8 cellular contexts compared by ENCODE assay signal in genomic region chr17:41811549-41812175, GRCh38. TPM values are rescaled to one million over a fixed set of nuclear protein-coding genes. Genes with fewer than 3 reads are reported as not detected.
DNase-seq lines count a peak whose midpoint lies in the region; ATAC-seq, FAIRE-seq and TF ChIP-seq lines count a peak whose summit lies in the region.

TSS of gene P3H4 (minus strand) at chr17:41811949. CDS start at chr17:41811915, 34 bp downstream.

- H2AK5ac ChIP-seq in H1 (ENCODE audit: low read depth, low read length): no peak within 1 kb of the TSS

- H3K14ac ChIP-seq in H1 (ENCODE audit: insufficient read length): no peak within 1 kb of the TSS

- CTCF ChIA-PET in H1 (lab: Charles Lee; ENCODE audit: partially characterized antibody): interaction anchor here (0.6 to 4.8 kb wide), 28 partner anchors 10 to 1295 kb away, joined by 3 to 46 read pairs (median 5); partner anchors contain the start of genes JUP and KLHL11

- TF ChIP-seq RAD21 in H1 (IDR thresholded peaks at IDR 0.05 in 1 of 2, conservative IDR thresholded peaks at IDR 0.05 in 1 of 2; ENCODE audit: low read depth in 2 of 2, low read length in 2 of 2): peak; percentile 47 to 59

- H3K4me3 Mint-ChIP-seq in memory B cell: peak within 1 kb of the TSS; percentile 93

- TF ChIP-seq CTCF in GM12875 (IDR thresholded peaks at IDR 0.05; ENCODE audit: borderline replicate concordance, insufficient read depth, low read depth, low read length) (peak; percentile 82), H1 (IDR thresholded peaks at IDR 0.05; ENCODE audit: control extremely low read depth in 1 of 3, insufficient read depth in 1 of 3, low read depth in 1 of 3, low read length in 3 of 3) (peak; percentile 60 to 83 (median 70))

- peaks cover 6% of the 10 kb centered on the region for H3K27me3 Mint-ChIP-seq in memory B cell

- H3K27ac Mint-ChIP-seq in memory B cell: peak within 1 kb of the TSS; percentile 68

- WGBS in H1 (ENCODE audit: extremely low coverage in 1 of 2, insufficient coverage in 1 of 2, insufficient read length in 1 of 2, insufficient replicate concordance in 2 of 2, low coverage in 1 of 2, low lambda C conversion rate in 2 of 2, missing lambda C conversion rate in 1 of 2), 2 experiments: 2% methylated on average over 50 of the region's 84 CpGs; no CpG with 5 or more reads in 1 of the 2 experiments

- peak; percentile 86 for DNase-seq in NCI-H82 (lab: John Stamatoyannopoulos, UW)
- DNase-seq in activated CD8-positive, alpha-beta memory T cell treated with anti-CD3 and anti-CD28 coated beads for 48 hours (ENCODE audit: low read depth in 2 of 3, low spot score in 2 of 3): peak; percentile 41 to 51 (median 45)
- peak in 1 of 2 experiments; percentile 93 for DNase-seq in H1 (ENCODE audit: low read depth in 1 of 2, low spot score in 2 of 2)
- DNase-seq in memory B cell (ENCODE audit: low spot score in 2 of 2): peak; percentile 72 to 90
- DNase-seq in stimulated activated CD4-positive, alpha-beta T cell treated with anti-CD3 and anti-CD28 coated beads, TNF-alpha, amount 100 ng/mL, for 48 hours (ENCODE audit: low read depth in 3 of 3): peak; percentile 35 to 66 (median 47)

- H3K79me2 ChIP-seq in H1 (ENCODE audit: control insufficient read depth in 1 of 2, insufficient read depth in 2 of 2, low read length in 2 of 2): peaks cover 0 to 32% of the 10 kb centered on the region in 2 experiments; a peak in 2 of 4 replicates

- peak within 1 kb of the TSS; percentile 98 for H4K91ac ChIP-seq in H1 (replicated peaks; ENCODE audit: insufficient read length, low read length)

- ATAC-seq in HG03442 (IDR thresholded peaks at IDR 0.05; ENCODE audit: unreplicated experiment): peak; percentile 72
- ATAC-seq in memory B cell (ENCODE audit: low read depth): peak; percentile 91
- ATAC-seq in GM18858 (IDR thresholded peaks at IDR 0.05; ENCODE audit: unreplicated experiment): no peak

- peaks cover 21% of the 10 kb centered on the region for H3K23me2 ChIP-seq in H1 (ENCODE audit: low read depth, low read length)

- peaks cover 16% of the 10 kb centered on the region for H3K79me1 ChIP-seq in H1 (ENCODE audit: low read depth, low read length)

- H2BK12ac ChIP-seq in H1 (ENCODE audit: low read depth, low read length): peak within 1 kb of the TSS; percentile 99; the same call in 1 of the 2 replicates

- POLR2A ChIA-PET in H1 (lab: Charles Lee; ENCODE audit: partially characterized antibody): interaction anchor here (0.7 to 4.2 kb wide), 17 partner anchors 10 to 133 kb away, joined by 3 to 40 read pairs (median 5); partner anchors contain the start of genes EIF1, HAP1 and JUP

- H4K8ac ChIP-seq in H1 (ENCODE audit: extremely low read depth, insufficient read depth, low read length): peak within 1 kb of the TSS; percentile 75; the same call in 1 of the 2 replicates

- peaks cover 0 to 4% of the 10 kb centered on the region in 2 experiments; a peak in 1 of 4 replicates for H3K9me3 ChIP-seq in H1 (ENCODE audit: insufficient read depth in 2 of 2, low read depth in 1 of 2, low read length in 1 of 2)

- TF ChIP-seq POLR2A in H1 (IDR thresholded peaks at IDR 0.05; ENCODE audit: control extremely low read depth in 1 of 2, low read depth in 2 of 2, low read length in 2 of 2): 0 out of 3 replicates have a peak, but pooled peaks of 1 of the 2 experiments have one; percentile 20

- H3K36me3 Mint-ChIP-seq in memory B cell: no peaks in the 10 kb centered on the region

- peak within 1 kb of the TSS; percentile 82; the same call in 1 of the 2 replicates for H2AFZ ChIP-seq in H1 (ENCODE audit: low read length)

- peak within 1 kb of the TSS; percentile 94 to 95 for H3K4me2 ChIP-seq in H1 (ENCODE audit: insufficient read depth in 1 of 2, low read depth in 2 of 2, low read length in 2 of 2)

- H3K56ac ChIP-seq in H1 (replicated peaks; ENCODE audit: insufficient read length, low read depth, low read length): peak within 1 kb of the TSS; percentile 96

- peaks cover 0 to 6% (median 3%) of the 10 kb centered on the region in 4 experiments; a peak in 4 of 7 replicates for H3K27me3 ChIP-seq in H1 (replicated peaks in 1 of 4; ENCODE audit: control insufficient read depth in 3 of 4, extremely low read depth in 1 of 4, insufficient read depth in 3 of 4, low read length in 3 of 4)

- H3K4me3 ChIP-seq in GM12875 (ENCODE audit: low read depth, low read length) (peak within 1 kb of the TSS; percentile 53), H1 (ENCODE audit: extremely low read depth in 1 of 4, insufficient read depth in 2 of 4, low read depth in 3 of 4, low read length in 4 of 4) (peak within 1 kb of the TSS; percentile 70 to 94 (median 81))

- H4K5ac ChIP-seq in H1 (ENCODE audit: insufficient read length, low read depth, low read length): peak within 1 kb of the TSS; percentile 95

- peaks cover 0 to 23% (median 7%) of the 10 kb centered on the region in 4 experiments; a peak in 6 of 7 replicates for H3K4me1 ChIP-seq in H1 (replicated peaks in 1 of 4; ENCODE audit: control insufficient read depth in 3 of 4, insufficient read depth in 4 of 4, low read length in 3 of 4)

- H2BK5ac ChIP-seq in H1 (ENCODE audit: low read depth, low read length): peak within 1 kb of the TSS; percentile 91; the same call in 1 of the 2 replicates

- peak within 1 kb of the TSS; percentile 65; the same call in 1 of the 2 replicates for H3K27ac ChIP-seq in H1 (ENCODE audit: low read depth, low read length)

- no peaks in the 10 kb centered on the region; a peak in 1 of 8 replicates for H3K36me3 ChIP-seq in H1 (ENCODE audit: control insufficient read depth in 2 of 4, insufficient read depth in 4 of 4, low read length in 3 of 4)

- H2BK120ac ChIP-seq in H1 (replicated peaks; ENCODE audit: low read depth, low read length): peak within 1 kb of the TSS; percentile 76

- peaks cover 13% of the 10 kb centered on the region for H3K4me1 Mint-ChIP-seq in memory B cell

- H4K20me1 ChIP-seq in H1 (replicated peaks in 1 of 2; ENCODE audit: control insufficient read depth in 1 of 2, insufficient read depth in 2 of 2, low read length in 2 of 2): peaks cover 0 to 11% of the 10 kb centered on the region in 2 experiments

- H2BK15ac ChIP-seq in H1 (ENCODE audit: low read length): peak within 1 kb of the TSS; percentile 100

- H3K23ac ChIP-seq in H1 (ENCODE audit: insufficient read length): no peak within 1 kb of the TSS

- TF ChIP-seq EP300 in H1 (IDR thresholded peaks at IDR 0.05; ENCODE audit: borderline replicate concordance in 1 of 2, low read depth in 2 of 2, low read length in 2 of 2): no peak

- no peak for FAIRE-seq in H1 (lab: Jason Lieb, UNC)

- H3K4ac ChIP-seq in H1 (replicated peaks; ENCODE audit: insufficient read length, low read depth, low read length): peak within 1 kb of the TSS; percentile 98

- no peaks in the 10 kb centered on the region for H3K9me3 Mint-ChIP-seq in memory B cell

- peak within 1 kb of the TSS; percentile 86; the same call in 1 of the 2 replicates for H2BK20ac ChIP-seq in H1 (ENCODE audit: low read length)

- peak within 1 kb of the TSS in 3 of 4 experiments; percentile 66 to 72 (median 68); a peak in 5 of 7 replicates for H3K9ac ChIP-seq in H1 (replicated peaks in 1 of 4; ENCODE audit: extremely low read depth in 1 of 4, low read depth in 3 of 4, low read length in 3 of 4)

- H3K18ac ChIP-seq in H1 (ENCODE audit: extremely low read depth, low read length): peak within 1 kb of the TSS; percentile 99

TF ChIP-seq in H1, 55 proteins besides CTCF, POLR2A, EP300 and RAD21 (continues in another document):
- TF ChIP-seq POU5F1 (IDR thresholded peaks at IDR 0.05; ENCODE audit: low read depth, low read length) (no peak), RXRA (IDR thresholded peaks at IDR 0.05; ENCODE audit: insufficient read depth, low read depth, low read length) (no peak), NANOG (IDR thresholded peaks at IDR 0.05; ENCODE audit: insufficient read depth, low read depth, low read length, poor library complexity, severe bottlenecking) (no peak), PHF8 (conservative IDR thresholded peaks at IDR 0.05; ENCODE audit: low read depth, low read length) (peak; percentile 59), ASH2L (IDR thresholded peaks at IDR 0.05; ENCODE audit: low read length) (peak; percentile 42), SIRT6 (IDR thresholded peaks at IDR 0.05; ENCODE audit: low read length) (no peak), CHD2 (IDR thresholded peaks at IDR 0.05; ENCODE audit: low read length) (no peak), SP4 (IDR thresholded peaks at IDR 0.05; ENCODE audit: low read length) (no peak), CBX5 (IDR thresholded peaks at IDR 0.05; ENCODE audit: low read depth, low read length) (no peak), TAF7 (optimal IDR thresholded peaks at IDR 0.05; ENCODE audit: borderline replicate concordance, low read depth, low read length) (no peak), TAF1 (IDR thresholded peaks at IDR 0.05; ENCODE audit: low read depth, low read length) (peak; percentile 49), BACH1 (IDR thresholded peaks at IDR 0.05; ENCODE audit: low read length) (peak; percentile 71; the same call in 1 of the 2 replicates), SRF (IDR thresholded peaks at IDR 0.05; ENCODE audit: low read depth, low read length) (no peak), CBX8 (IDR thresholded peaks at IDR 0.05; ENCODE audit: borderline replicate concordance, low read depth, low read length) (no peak), USF2 (IDR thresholded peaks at IDR 0.05; ENCODE audit: low read length) (no peak; the same call in 1 of the 2 replicates), RNF2 (IDR thresholded peaks at IDR 0.05; ENCODE audit: borderline replicate concordance, low read depth, low read length, missing control alignments, poor library complexity, severe bottlenecking) (no peak), KDM1A (IDR thresholded peaks at IDR 0.05; ENCODE audit: borderline replicate concordance, low read length) (no peak), YY1 (IDR thresholded peaks at IDR 0.05; ENCODE audit: low read depth, low read length) (no peak)

RNA-seq across cellular contexts. Expression of gene P3H4, which starts in this region (rescaled TPM):
- total RNA-seq in H1 (2021; fragmentation: NEBNext Ultra II Directional; extraction: Animal tissue kit (Norgen Biotek cat#: 25700)): 22.6 and 23.4 TPM in 2 replicates
- polyA plus RNA-seq in H1 (2011; rRNA removed): 26.7 and 36.6 TPM in 2 replicates
- 32.3 TPM for polyA plus RNA-seq in H1 (2011; cell fraction: cytosol; rRNA removed)
- 26.2 TPM for polyA plus RNA-seq in H1 (2011; cell fraction: nucleus; rRNA removed)
- 19.2 to 25.6 TPM (median 23.3 TPM) in 4 replicates for polyA plus RNA-seq in H1 (2012, experiment 1 of 2)
- 18.1 TPM for polyA plus RNA-seq in H1 (2012, experiment 2 of 2)
- 27.7 TPM for polyA plus RNA-seq in H1 (2013, experiment 1 of 2)
- polyA plus RNA-seq in H1 (2013, experiment 2 of 2): 29.1 TPM
- 13.9 and 14.4 TPM in 2 replicates for polyA minus RNA-seq in H1 (2011; rRNA and poly(A)+ RNA removed)
- polyA minus RNA-seq in H1 (2011; cell fraction: cytosol; rRNA and poly(A)+ RNA removed): 22.9 TPM
- 22.3 TPM for polyA minus RNA-seq in H1 (2011; cell fraction: nucleus; rRNA and poly(A)+ RNA removed)
